ENCODE assay signal across 8 cellular contexts in the genomic region with DNA sequence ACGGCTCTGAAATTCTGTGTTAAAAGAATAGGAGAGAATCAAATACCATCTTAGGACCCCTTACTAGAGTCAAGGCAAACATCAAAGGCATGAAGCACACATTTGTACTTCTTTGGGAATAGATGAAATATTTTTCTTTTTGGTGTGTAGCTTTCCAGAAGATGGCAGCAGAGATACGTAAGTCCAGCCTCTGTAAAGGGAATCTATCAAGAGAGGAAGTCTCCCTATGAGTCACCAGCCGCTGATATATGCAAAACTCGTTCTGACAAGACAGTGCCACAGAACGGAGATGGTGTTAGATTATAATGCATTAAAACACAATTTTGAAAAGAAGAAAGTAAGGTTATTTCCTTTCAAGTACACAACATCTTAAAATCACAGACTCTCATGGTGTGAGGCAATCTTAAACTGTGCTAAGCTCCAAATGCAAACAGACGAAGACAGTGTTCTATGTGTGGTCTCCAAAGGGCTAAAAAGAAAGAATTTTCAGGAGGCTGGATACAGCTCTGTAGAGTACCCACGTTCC.
DNase-seq lines count a peak whose midpoint lies in the region; ATAC-seq and TF ChIP-seq lines count a peak whose summit lies in the region.

No MANE protein-coding gene starts in this region.

- peak; percentile 71 for TF ChIP-seq CTCF in AG04450 (IDR thresholded peaks at IDR 0.05; ENCODE audit: low read depth, low read length)

- peaks cover 2% of the 10 kb centered on the region for H3K27me3 ChIP-seq in AG04450 (ENCODE audit: control insufficient read depth, insufficient read depth, low read length)

- no peak overlapping the region; the same call in 1 of the 2 replicates for H3K4me3 ChIP-seq in AG04450 (ENCODE audit: low read depth, low read length)

- no peak overlapping the region for H3K27ac ChIP-seq in AG04450 (ENCODE audit: low read depth, low read length)

- no peak for TF ChIP-seq POLR2A in GM18505 (IDR thresholded peaks at IDR 0.05; ENCODE audit: borderline replicate concordance, extremely low read depth, insufficient read depth, insufficient read length)

- POLR2A ChIA-PET in AG04450 (lab: Yijun Ruan, JAX), result no interaction called here

- CTCF ChIA-PET in AG04450 (lab: Charles Lee), result interaction anchor here (0.5 to 5.0 kb wide), 16 partner anchors 9 to 1343 kb away, joined by 3 to 52 read pairs (median 4); no protein-coding TSS in a partner anchor

- ATAC-seq in GM18505 (IDR thresholded peaks at IDR 0.05; ENCODE audit: unreplicated experiment) (peak; percentile 100), HG02884 (IDR thresholded peaks at IDR 0.05; ENCODE audit: unreplicated experiment) (peak; percentile 100)

- DNase-seq in AG04450 (ENCODE audit: low read depth, low spot score) (no peak), NCI-H1417 (lab: John Stamatoyannopoulos, UW) (peak in 2 of 3 experiments; percentile 47 to 91), SKM-1 treated with dmso at 0.1 percent for 144 hours (lab: John Stamatoyannopoulos, UW; ENCODE audit: unreplicated experiment) (peak; percentile 82), brain pericyte (ENCODE audit: low read depth, low spot score) (peak; percentile 56), islet precursor cell (peak; percentile 74)
- DNase-seq in stimulated activated CD4-positive, alpha-beta T cell treated with anti-CD3 and anti-CD28 coated beads, Interleukin-1b, Interleukin-23, amount 100 ng/mL, for 48 hours, result peak; percentile 58

- peaks cover 5% of the 10 kb centered on the region; the same call in 1 of the 2 replicates for H3K9me3 ChIP-seq in AG04450 (ENCODE audit: control insufficient read depth, insufficient read depth, low read length)
